ENCODE assay signal across 8 cellular contexts in the genomic region with DNA sequence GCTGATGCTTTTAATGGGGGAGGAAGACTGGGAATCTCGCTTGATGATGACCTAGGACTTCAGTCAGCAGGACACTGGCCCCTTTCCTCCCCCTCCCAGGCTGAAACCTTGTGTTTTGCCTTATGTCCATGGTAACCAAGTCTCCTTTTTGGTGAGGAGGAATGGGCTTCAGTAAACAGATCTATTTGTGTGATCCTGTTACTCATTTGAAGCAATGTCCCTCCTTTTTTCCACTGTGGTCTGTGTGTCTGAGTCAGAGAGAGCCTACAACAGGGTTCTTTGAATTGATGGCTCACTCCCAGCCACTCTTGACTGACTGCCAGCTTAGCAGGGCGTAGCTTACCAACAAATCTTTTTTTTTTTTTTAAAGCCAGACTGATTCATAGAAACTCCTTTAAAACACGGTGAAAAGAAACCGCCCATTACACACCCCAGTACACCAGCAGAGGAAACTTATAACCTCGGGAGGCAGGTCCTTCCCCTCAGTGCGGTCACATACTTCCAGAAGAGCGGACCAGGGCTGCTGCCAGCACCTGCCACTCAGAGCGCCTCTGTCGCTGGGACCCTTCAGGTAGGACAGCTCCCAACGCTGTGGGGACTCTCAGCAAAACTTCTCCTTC. TPM values are rescaled to one million over a fixed set of nuclear protein-coding genes. Genes with fewer than 3 reads are reported as not detected.
DNase-seq lines count a peak whose midpoint lies in the region; ATAC-seq, FAIRE-seq and TF ChIP-seq lines count a peak whose summit lies in the region.

A gene with protein sequence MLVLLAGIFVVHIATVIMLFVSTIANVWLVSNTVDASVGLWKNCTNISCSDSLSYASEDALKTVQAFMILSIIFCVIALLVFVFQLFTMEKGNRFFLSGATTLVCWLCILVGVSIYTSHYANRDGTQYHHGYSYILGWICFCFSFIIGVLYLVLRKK (plus strand): TSS at position 425 of the 620 bp plus-strand sequence. CDS start 14,785 bp downstream, outside the sequence.

- intact Hi-C loops in natural killer cell (cut with micrococcal nuclease): no loop called here

- no peaks in the 10 kb centered on the region for H3K9me3 Mint-ChIP-seq in natural killer cell

- DNase-seq in GM18507 (ENCODE audit: extremely low spot score, insufficient read length, low read depth) (no peak), NT2/D1 (ENCODE audit: low read depth, low spot score) (peak; percentile 83), erythroblast (lab: John Stamatoyannopoulos, UW) (peak; percentile 52 to 75), natural killer cell (peak; percentile 17), 8988T (no peak)
- peak; percentile 62 for DNase-seq in activated T-cell treated with anti-CD3 and anti-CD28 coated beads, Interleukin-2, amount 50 U/mL, for 1 hour
- DNase-seq in stimulated activated naive CD8-positive, alpha-beta T cell treated with anti-CD3 and anti-CD28 coated beads, Interleukin-15, Interleukin-2, amounts not matched to agents 100 U/mL and 50 U/mL, for 24 hours: peak; percentile 73

- H3K9me3 ChIP-seq in NT2/D1 (ENCODE audit: insufficient read depth, low read length): no peaks in the 10 kb centered on the region

- H3K27me3 ChIP-seq in NT2/D1 (ENCODE audit: insufficient read depth, insufficient read length): no peaks in the 10 kb centered on the region

- H3K9ac ChIP-seq in NT2/D1 (ENCODE audit: insufficient read length, low read depth): no peak within 1 kb of the TSS

- H3K4me1 ChIP-seq in NT2/D1 (ENCODE audit: insufficient read depth, insufficient read length): no peaks in the 10 kb centered on the region

- H3K27ac Mint-ChIP-seq in natural killer cell: peak within 1 kb of the TSS in 1 of 2 donors; percentile 68

- H3K36me3 Mint-ChIP-seq in natural killer cell: no peaks in the 10 kb centered on the region

- ATAC-seq in HG02884 (IDR thresholded peaks at IDR 0.05; ENCODE audit: unreplicated experiment) (peak; percentile 97), natural killer cell (peak; percentile 58 to 92 (median 81))
- peak; percentile 99 for ATAC-seq in stimulated activated naive CD8-positive, alpha-beta T cell treated with anti-CD3 and anti-CD28 coated beads, Interleukin-15, Interleukin-2, amounts not matched to agents 100 U/mL and 50 U/mL, for 24 hours

- FAIRE-seq in GM18507 (lab: Jason Lieb, UNC): peak; percentile 70

- peaks cover 18 to 48% of the 10 kb centered on the region in 2 donors for H3K27me3 Mint-ChIP-seq in natural killer cell (ENCODE audit: low read depth in 2 of 2)

- peak within 1 kb of the TSS; percentile 1 for H3K4me3 Mint-ChIP-seq in natural killer cell

- H3K36me3 ChIP-seq in NT2/D1 (ENCODE audit: insufficient read depth, insufficient read length, low read length): no peaks in the 10 kb centered on the region

- H3K4me1 Mint-ChIP-seq in natural killer cell: peaks cover 14 to 27% of the 10 kb centered on the region in 2 donors

- no peak for TF ChIP-seq CTCF in natural killer cell (IDR thresholded peaks at IDR 0.05)

- TF ChIP-seq POLR2A in erythroblast (IDR thresholded peaks at IDR 0.05; ENCODE audit: low read length): no peak

- no peak within 1 kb of the TSS for H3K4me3 ChIP-seq in NT2/D1 (ENCODE audit: insufficient read length, low read depth)

RNA-seq across cellular contexts. Expression of the gene that starts here (rescaled TPM):
- 1 to 10 TPM; 3.8 to 4.3 (median 4.2) TPM for total RNA-seq in natural killer cell

Comparison
In these comparisons a context has a peak if more than half of its experiments do, and no peak if none do; other contexts are left out.
1. DNase-seq: peak in NT2/D1 (single experiment), activated T-cell treated with anti-CD3 and anti-CD28 coated beads, Interleukin-2, amount 50 U/mL, for 1 hour (single experiment), erythroblast (2 of 2), natural killer cell (single experiment) and stimulated activated naive CD8-positive, alpha-beta T cell treated with anti-CD3 and anti-CD28 coated beads, Interleukin-15, Interleukin-2, amounts not matched to agents 100 U/mL and 50 U/mL, for 24 hours (single experiment); none in GM18507 (single experiment) and 8988T (single experiment).
2. Peak in every context shown above with its lines, with median percentiles within 50 percentile points of each other: ATAC-seq.